Comparison of ENCODE assay signal across 28 cellular contexts in the genomic region with DNA sequence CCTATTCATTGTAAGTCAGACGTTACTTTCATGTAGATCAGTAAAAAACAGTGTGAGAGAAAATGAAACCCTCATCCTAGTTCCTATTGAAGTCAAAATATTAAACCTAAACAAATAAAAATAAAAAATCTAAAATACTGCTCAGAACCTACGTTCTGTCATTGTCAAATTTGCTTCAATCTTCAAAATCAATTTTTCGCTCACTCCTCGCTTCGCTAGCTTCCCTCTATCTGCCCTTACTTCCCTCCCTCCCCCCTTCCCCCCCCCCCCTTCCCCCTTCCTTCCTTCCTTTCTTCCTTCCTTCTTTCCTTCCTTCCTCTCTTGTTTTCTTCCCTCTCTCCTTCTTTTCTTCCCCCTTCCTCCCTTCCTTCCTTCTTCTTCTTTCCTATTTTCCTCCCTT.
"Had no signal": no experiment of that assay in that cellular context is flagged by ENCODE, and none has a peak within 500 bp of the region (broad histone marks: within the 10 kb centered on the region; RNA-seq: fewer than 3 reads in every experiment).

No MANE protein-coding gene starts in this region.

- H3K36me3 ChIP-seq: colonic mucosa, esophagus muscularis mucosa, esophagus squamous epithelium, gastrocnemius medialis, gastroesophageal sphincter, heart left ventricle, heart right ventricle had no signal

- H3K4me3 ChIP-seq: colonic mucosa, coronary artery, dorsolateral prefrontal cortex, esophagus muscularis mucosa, esophagus squamous epithelium, gastrocnemius medialis, gastroesophageal sphincter, heart left ventricle, heart right ventricle had no signal

- ATAC-seq: effector memory CD8-positive, alpha-beta T cell; esophagus mucosa; foreskin keratinocyte; gastrocnemius medialis; gastroesophageal sphincter; heart left ventricle; heart right ventricle had no signal

- H3K27ac ChIP-seq: colonic mucosa, coronary artery, dorsolateral prefrontal cortex, epithelial cell of prostate, esophagus muscularis mucosa, esophagus squamous epithelium, foreskin keratinocyte, gastrocnemius medialis, gastroesophageal sphincter, heart left ventricle, heart right ventricle had no signal

- H3K27me3 ChIP-seq: colonic mucosa, dorsolateral prefrontal cortex, esophagus muscularis mucosa, esophagus squamous epithelium, foreskin keratinocyte, gastrocnemius medialis, gastroesophageal sphincter, heart left ventricle, heart right ventricle had no signal

- H3K4me1 ChIP-seq: colonic mucosa, esophagus muscularis mucosa, esophagus squamous epithelium, foreskin keratinocyte, gastrocnemius medialis, gastroesophageal sphincter, heart left ventricle had no signal

- FAIRE-seq: colon, endometrium, endothelial cell of umbilical vein, frontal cortex had no signal

- H3K9me3 ChIP-seq: colonic mucosa, esophagus muscularis mucosa, esophagus squamous epithelium, gastrocnemius medialis, gastroesophageal sphincter had no signal

- DNase-seq: colonic mucosa; cortex of kidney; dermis blood vessel endothelial cell; dorsolateral prefrontal cortex; effector CD4-positive, alpha-beta T cell; effector CD8-positive, alpha-beta T cell; effector memory CD4-positive, alpha-beta T cell; effector memory CD8-positive, alpha-beta T cell; endodermal cell; erythroblast; esophagus squamous epithelium; foreskin fibroblast; foreskin keratinocyte; foreskin melanocyte; gastrocnemius medialis; glutamatergic neuron; head of caudate nucleus; heart left ventricle; heart right ventricle had no signal
